ENCODE assay signal across 1 cellular context in the genomic region with DNA sequence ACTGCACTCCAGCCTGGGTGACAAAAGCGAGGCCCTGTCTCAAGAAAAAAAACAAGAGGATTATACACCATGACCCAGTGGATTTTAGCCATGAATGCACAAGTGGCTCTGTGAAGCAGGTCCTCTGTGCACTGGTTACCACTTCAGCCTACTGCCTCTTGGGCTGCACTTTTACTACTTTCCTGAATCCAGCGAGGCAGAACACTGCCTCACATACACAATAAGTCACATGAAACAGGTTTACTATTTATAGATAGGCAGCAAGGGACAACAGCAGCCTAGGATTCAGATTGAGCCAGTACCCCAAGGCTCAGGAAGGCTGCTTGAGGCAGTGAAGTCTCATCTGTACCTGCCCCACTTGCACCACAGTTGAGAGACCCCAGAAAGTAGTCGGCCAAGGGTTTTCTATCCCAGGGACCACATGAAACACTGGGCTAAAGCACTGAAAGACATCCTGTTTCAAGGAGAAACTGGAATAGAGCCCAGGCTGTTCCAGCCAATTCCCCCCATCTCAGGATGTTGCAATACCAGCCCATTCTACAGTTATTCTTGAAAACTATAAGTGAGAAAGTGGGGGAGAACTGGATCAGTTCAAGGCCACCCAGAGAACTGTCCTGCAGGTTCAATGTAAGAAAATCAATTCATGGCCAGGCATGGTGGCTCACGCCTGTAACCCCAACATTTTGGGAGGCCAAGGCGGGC.
TF ChIP-seq lines count a peak whose summit lies in the region.

No MANE protein-coding gene starts in this region.

TF ChIP-seq in GM12878, 131 proteins besides CTCF, POLR2A, EP300 and RAD21:
- TF ChIP-seq SUPT20H (IDR thresholded peaks at IDR 0.05; ENCODE audit: borderline replicate concordance, control insufficient read depth, low read depth, low read length) (no peak), FOXM1 (IDR thresholded peaks at IDR 0.05; ENCODE audit: low read depth, low read length) (no peak), NR2F1 (conservative IDR thresholded peaks at IDR 0.05) (no peak), HDAC2 (IDR thresholded peaks at IDR 0.05) (no peak), ATF7 (IDR thresholded peaks at IDR 0.05; ENCODE audit: low read depth) (no peak), EGR1 (IDR thresholded peaks at IDR 0.05; ENCODE audit: borderline replicate concordance in 1 of 2, low read depth in 2 of 2, low read length in 2 of 2) (no peak), SPI1 (IDR thresholded peaks at IDR 0.05; ENCODE audit: borderline replicate concordance, insufficient read depth, low read depth, low read length) (no peak), ZZZ3 (IDR thresholded peaks at IDR 0.05; ENCODE audit: control insufficient read depth, insufficient read length, low read depth) (no peak), MTA3 (IDR thresholded peaks at IDR 0.05; ENCODE audit: borderline replicate concordance, low read length) (no peak), TAF1 (IDR thresholded peaks at IDR 0.05; ENCODE audit: borderline replicate concordance, low read depth, low read length) (no peak), SUZ12 (IDR thresholded peaks at IDR 0.05; ENCODE audit: unreplicated experiment) (no peak)
- TF ChIP-seq, protein P1, sequence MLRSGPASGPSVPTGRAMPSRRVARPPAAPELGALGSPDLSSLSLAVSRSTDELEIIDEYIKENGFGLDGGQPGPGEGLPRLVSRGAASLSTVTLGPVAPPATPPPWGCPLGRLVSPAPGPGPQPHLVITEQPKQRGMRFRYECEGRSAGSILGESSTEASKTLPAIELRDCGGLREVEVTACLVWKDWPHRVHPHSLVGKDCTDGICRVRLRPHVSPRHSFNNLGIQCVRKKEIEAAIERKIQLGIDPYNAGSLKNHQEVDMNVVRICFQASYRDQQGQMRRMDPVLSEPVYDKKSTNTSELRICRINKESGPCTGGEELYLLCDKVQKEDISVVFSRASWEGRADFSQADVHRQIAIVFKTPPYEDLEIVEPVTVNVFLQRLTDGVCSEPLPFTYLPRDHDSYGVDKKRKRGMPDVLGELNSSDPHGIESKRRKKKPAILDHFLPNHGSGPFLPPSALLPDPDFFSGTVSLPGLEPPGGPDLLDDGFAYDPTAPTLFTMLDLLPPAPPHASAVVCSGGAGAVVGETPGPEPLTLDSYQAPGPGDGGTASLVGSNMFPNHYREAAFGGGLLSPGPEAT (IDR thresholded peaks at IDR 0.05; ENCODE audit: low read depth): no peak
- TF ChIP-seq, protein P2, sequence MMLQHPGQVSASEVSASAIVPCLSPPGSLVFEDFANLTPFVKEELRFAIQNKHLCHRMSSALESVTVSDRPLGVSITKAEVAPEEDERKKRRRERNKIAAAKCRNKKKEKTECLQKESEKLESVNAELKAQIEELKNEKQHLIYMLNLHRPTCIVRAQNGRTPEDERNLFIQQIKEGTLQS (IDR thresholded peaks at IDR 0.05; ENCODE audit: borderline replicate concordance, extremely low read depth, low read depth, low read length): no peak
- TF ChIP-seq, protein P3, sequence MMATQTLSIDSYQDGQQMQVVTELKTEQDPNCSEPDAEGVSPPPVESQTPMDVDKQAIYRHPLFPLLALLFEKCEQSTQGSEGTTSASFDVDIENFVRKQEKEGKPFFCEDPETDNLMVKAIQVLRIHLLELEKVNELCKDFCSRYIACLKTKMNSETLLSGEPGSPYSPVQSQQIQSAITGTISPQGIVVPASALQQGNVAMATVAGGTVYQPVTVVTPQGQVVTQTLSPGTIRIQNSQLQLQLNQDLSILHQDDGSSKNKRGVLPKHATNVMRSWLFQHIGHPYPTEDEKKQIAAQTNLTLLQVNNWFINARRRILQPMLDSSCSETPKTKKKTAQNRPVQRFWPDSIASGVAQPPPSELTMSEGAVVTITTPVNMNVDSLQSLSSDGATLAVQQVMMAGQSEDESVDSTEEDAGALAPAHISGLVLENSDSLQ (IDR thresholded peaks at IDR 0.05): no peak
